ENCODE assay signal across 25 cellular contexts in the genomic region with DNA sequence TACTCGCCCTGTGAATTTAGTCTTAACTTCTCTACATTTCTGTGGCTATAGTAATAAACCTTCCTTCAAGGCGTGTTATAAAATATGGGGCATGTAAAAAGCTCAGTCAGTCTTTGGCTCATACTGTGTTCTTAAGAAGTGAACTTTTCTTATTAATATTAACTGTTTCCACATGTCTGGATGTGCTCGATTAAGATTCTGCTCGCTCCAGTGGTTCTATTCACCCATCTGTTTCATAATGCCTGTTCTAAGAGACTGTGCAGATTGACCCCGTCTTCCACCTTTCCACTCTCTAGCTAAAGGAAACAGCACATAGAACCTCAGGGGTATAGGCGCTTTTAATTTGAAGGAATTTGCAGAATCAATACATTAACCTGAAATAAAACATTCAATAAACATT.
DNase-seq lines count a peak whose midpoint lies in the region; ATAC-seq and TF ChIP-seq lines count a peak whose summit lies in the region.
"Had no signal": no experiment of that assay in that cellular context is flagged by ENCODE, and none has a peak within 500 bp of the region (broad histone marks: within the 10 kb centered on the region; RNA-seq: fewer than 3 reads in every experiment).

No MANE protein-coding gene starts in this region.

- DNase-seq in A673 (ENCODE audit: low spot score) (peak; percentile 28), germinal center (ENCODE audit: low spot score) (peak; percentile 11), prostate gland (ENCODE audit: low spot score) (no peak), NCI-H526 (lab: John Stamatoyannopoulos, UW) (no peak), caudate nucleus (lab: John Stamatoyannopoulos, UW) (no peak), epidermal melanocyte (ENCODE audit: insufficient read length, low spot score) (no peak)
- DNase-seq: activated CD4-positive, alpha-beta T cell treated with anti-CD3 and anti-CD28 coated beads, Interleukin-2, amount 50 U/mL, for 1 hour; activated effector memory CD4-positive, alpha-beta T cell treated with anti-CD3 and anti-CD28 coated beads, Interleukin-2, amount 50 U/mL, for 16 hours; adrenal gland; C1 segment of cervical spinal cord; HCEC 1CT; immature natural killer cell; mucosa of descending colon; NCI-H1694; NCI-H226; NCI-H82; PC-3; SHP77; stimulated activated CD4-positive, alpha-beta T cell treated with anti-CD3 and anti-CD28 coated beads, Interleukin-4, amount 100 ng/mL, for 1 hour; stomach; T-cell; upper lobe of right lung had no signal

- intact Hi-C loops in A673 (cut with micrococcal nuclease; ENCODE audit: unreplicated experiment) = no loop called here
- intact Hi-C loops in prostate gland (cut with DNase I) = no loop called here

- H3K4me3 ChIP-seq in A673 (ENCODE audit: low read depth, low read length, poor library complexity, severe bottlenecking) (no peak overlapping the region), prostate gland (no peak overlapping the region)
- H3K4me3 ChIP-seq: adrenal gland, mucosa of descending colon, neural progenitor cell, stomach, upper lobe of right lung had no signal

- no peaks in the 10 kb centered on the region for H3K9me3 ChIP-seq in A673 (ENCODE audit: low read depth, low read length, poor library complexity, severe bottlenecking)
- no peaks in the 10 kb centered on the region for H3K9me3 ChIP-seq in prostate gland
- H3K9me3 ChIP-seq: adrenal gland, mucosa of descending colon, stomach, upper lobe of right lung had no signal

- H3K27ac ChIP-seq in A673 (ENCODE audit: low read depth, low read length, poor library complexity, severe bottlenecking) (no peak overlapping the region), prostate gland (no peak overlapping the region), caudate nucleus (ENCODE audit: low read depth, low read length) (no peak overlapping the region)
- H3K27ac ChIP-seq: adrenal gland, neural progenitor cell, stomach, upper lobe of right lung had no signal

- CTCF ChIA-PET in A673 (lab: Charles Lee) = no interaction called here

- no peaks in the 10 kb centered on the region for H3K36me3 ChIP-seq in A673 (ENCODE audit: insufficient read depth, low read length, poor library complexity, severe bottlenecking)
- H3K36me3 ChIP-seq in prostate gland = no peaks in the 10 kb centered on the region
- H3K36me3 ChIP-seq: adrenal gland, neural progenitor cell, upper lobe of right lung had no signal

- no peak for TF ChIP-seq POLR2A in prostate gland (IDR thresholded peaks at IDR 0.05)

- WGBS in prostate gland = 93% methylated on average over 6 of the region's 6 CpGs

- peak; percentile 36 for ATAC-seq in GM18517 (IDR thresholded peaks at IDR 0.05; ENCODE audit: unreplicated experiment)
- ATAC-seq in HG03571 (IDR thresholded peaks at IDR 0.05; ENCODE audit: unreplicated experiment) = peak; percentile 54
- ATAC-seq: mucosa of descending colon, PC-3, T-cell, upper lobe of right lung had no signal

- TF ChIP-seq CTCF in A673 (conservative IDR thresholded peaks at IDR 0.05; ENCODE audit: low read depth, low read length) (no peak), prostate gland (IDR thresholded peaks at IDR 0.05) (no peak)

- peaks cover 7% of the 10 kb centered on the region for H3K4me1 ChIP-seq in A673 (ENCODE audit: insufficient read depth, low read length, poor library complexity, severe bottlenecking)
- H3K4me1 ChIP-seq in prostate gland (replicated peaks) = no peaks in the 10 kb centered on the region
- H3K4me1 ChIP-seq: adrenal gland, neural progenitor cell, stomach, upper lobe of right lung had no signal

- POLR2A ChIA-PET in A673 (lab: Charles Lee; ENCODE audit: low non-redundant PET) = no interaction called here

- no peaks in the 10 kb centered on the region for H3K27me3 ChIP-seq in A673 (replicated peaks; ENCODE audit: insufficient read depth, low read depth, low read length, poor library complexity)
- H3K27me3 ChIP-seq in prostate gland (replicated peaks; ENCODE audit: insufficient read depth) = no peaks in the 10 kb centered on the region
- H3K27me3 ChIP-seq: adrenal gland, neural progenitor cell, stomach, upper lobe of right lung had no signal

- no TSS peak for BruUV-seq in A673 (replicated peaks; lab: Mats Ljungman, UMichigan)

Comparison
In these comparisons a context has a peak if more than half of its experiments do, and no peak if none do; other contexts are left out.
1. DNase-seq: peak in A673 (single experiment) and germinal center (single experiment); none in prostate gland (single experiment), NCI-H526 (0 of 2), caudate nucleus (0 of 61) and epidermal melanocyte (single experiment).